In genomic region chrX:109134777-109135176, GRCh38 we compare ENCODE assay signal across 27 cellular contexts.
"Had no signal": no experiment of that assay in that cellular context is flagged by ENCODE, and none has a peak within 500 bp of the region (broad histone marks: within the 10 kb centered on the region; RNA-seq: fewer than 3 reads in every experiment).

No MANE protein-coding gene starts in this region.

- H3K4me3 Mint-ChIP-seq: naive thymus-derived CD4-positive, alpha-beta T cell; natural killer cell had no signal

- H3K4me3 ChIP-seq: coronary artery, dorsolateral prefrontal cortex, esophagus squamous epithelium, gastrocnemius medialis, heart right ventricle, left lung, lower lobe of right lung had no signal

- H3K27ac Mint-ChIP-seq: naive thymus-derived CD4-positive, alpha-beta T cell; natural killer cell had no signal

- H3K27me3 ChIP-seq: esophagus squamous epithelium, gastrocnemius medialis, heart right ventricle, left lung had no signal

- H3K4me1 Mint-ChIP-seq: naive thymus-derived CD4-positive, alpha-beta T cell; natural killer cell had no signal

- H3K4me1 ChIP-seq: esophagus squamous epithelium, gastrocnemius medialis, heart right ventricle, left lung, lower lobe of right lung had no signal

- H3K36me3 ChIP-seq: esophagus squamous epithelium, gastrocnemius medialis, heart right ventricle, left lung, lower lobe of right lung had no signal

- DNase-seq: dermis blood vessel endothelial cell; dorsolateral prefrontal cortex; effector CD4-positive, alpha-beta T cell; effector memory CD4-positive, alpha-beta T cell; erythroblast; esophagus squamous epithelium; foreskin fibroblast; foreskin melanocyte; gastrocnemius medialis; glutamatergic neuron; head of caudate nucleus; heart right ventricle; hippocampal formation; left cardiac atrium; left lung; left ventricle myocardium superior; lower lobe of right lung; mesenchymal stem cell; midbrain; naive thymus-derived CD4-positive, alpha-beta T cell; natural killer cell had no signal

- H3K27me3 Mint-ChIP-seq: naive thymus-derived CD4-positive, alpha-beta T cell had no signal

- H3K27ac ChIP-seq: coronary artery, dorsolateral prefrontal cortex, epithelial cell of prostate, esophagus squamous epithelium, gastrocnemius medialis, heart right ventricle, left lung, lower lobe of right lung had no signal

- H3K9me3 ChIP-seq: gastrocnemius medialis had no signal

- ATAC-seq: esophagus mucosa; gastrocnemius medialis; heart right ventricle; left cardiac atrium; left lung; left ventricle myocardium superior; lower lobe of right lung; naive thymus-derived CD4-positive, alpha-beta T cell; natural killer cell had no signal

- FAIRE-seq: endothelial cell of umbilical vein, islet of Langerhans, keratinocyte had no signal
